ENCODE assay signal across 9 cellular contexts in the genomic region with DNA sequence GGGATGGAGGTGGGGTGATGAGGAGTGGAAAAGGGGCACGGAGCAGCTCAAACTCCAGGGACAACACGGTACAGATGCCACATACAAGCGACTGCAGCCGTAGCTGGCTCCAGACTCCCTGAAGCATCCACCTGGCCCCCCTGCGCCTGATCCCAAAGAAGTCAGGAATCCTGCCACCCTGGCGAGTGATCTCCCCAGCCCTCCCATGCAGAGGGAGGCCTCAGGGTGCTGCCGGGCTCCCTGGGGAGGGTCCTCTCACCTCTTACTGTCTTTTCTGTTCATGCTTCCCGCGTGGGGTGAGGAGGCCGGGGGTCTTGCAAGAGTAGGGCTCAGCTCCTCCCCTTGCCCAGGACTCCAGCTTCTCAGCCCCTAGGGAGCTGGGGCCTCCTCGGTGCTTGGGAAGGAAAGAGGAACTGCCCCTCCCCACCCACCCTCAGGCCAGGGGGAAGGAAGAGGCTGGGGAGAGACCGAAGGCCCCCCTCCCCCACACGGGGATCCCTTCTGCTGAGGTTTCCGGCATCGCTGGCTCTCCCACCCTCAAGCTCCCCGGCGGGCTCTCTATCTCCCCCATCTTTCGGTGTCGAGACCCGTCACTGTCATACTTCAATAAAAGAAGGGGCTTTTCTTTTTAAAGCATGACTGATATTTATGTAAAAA. TPM values are rescaled to one million over a fixed set of nuclear protein-coding genes. Genes with fewer than 3 reads are reported as not detected.
DNase-seq lines count a peak whose midpoint lies in the region; ATAC-seq lines count a peak whose summit lies in the region.
"Had no signal": no experiment of that assay in that cellular context is flagged by ENCODE, and none has a peak within 500 bp of the region (broad histone marks: within the 10 kb centered on the region; RNA-seq: fewer than 3 reads in every experiment).

Gene RASGRP4, minus strand, starts transcription at position 410 of the 657 bp plus-strand sequence. Its CDS starts 128 bp downstream, at position 282.

- no peaks in the 10 kb centered on the region for H3K36me3 Mint-ChIP-seq in activated CD4-positive, alpha-beta memory T cell treated with anti-CD3 and anti-CD28 coated beads, Interleukin-2, amount 10 ng/mL, durations not matched to agents 7 days and 5 days (ENCODE audit: low read depth)

- no peaks in the 10 kb centered on the region for H3K27me3 ChIP-seq in layer of hippocampus (ENCODE audit: control insufficient read depth, insufficient read depth, low read length)

- ATAC-seq in GM18909 (IDR thresholded peaks at IDR 0.05; ENCODE audit: poor library complexity, unreplicated experiment), result no peak

- POLR2A ChIA-PET in activated CD4-positive, alpha-beta memory T cell treated with anti-CD3 and anti-CD28 coated beads, Interleukin-2, amount 10 ng/mL, durations not matched to agents 7 days and 5 days (lab: Charles Lee), result interaction anchor here (0.9 to 6.8 kb wide), 5 partner anchors 9 to 192 kb away, joined by 3 to 35 read pairs (median 4); partner anchors contain the start of genes FAM98C, MAP4K1 and PSMD8

- DNase-seq in activated CD4-positive, alpha-beta T cell treated with anti-CD3 and anti-CD28 coated beads for 24 hours (ENCODE audit: low read depth in 2 of 2), result peak; percentile 23 to 34
- DNase-seq in activated CD4-positive, alpha-beta T cell treated with anti-CD3 and anti-CD28 coated beads for 1 hour, result no peak
- peak; percentile 61 for DNase-seq in activated CD4-positive, alpha-beta memory T cell treated with anti-CD3 and anti-CD28 coated beads, Interleukin-2, amount 10 ng/mL, durations not matched to agents 7 days and 5 days
- DNase-seq in stimulated activated naive CD4-positive, alpha-beta T cell treated with Interleukin-2 at 50 U/mL for 16 hours (lab: John Stamatoyannopoulos, UW), result peak; percentile 49
- no peak for DNase-seq in SK-N-DZ (ENCODE audit: low spot score)
- no peak for DNase-seq in cerebellar cortex (ENCODE audit: low spot score)

- CTCF ChIA-PET in activated CD4-positive, alpha-beta memory T cell treated with anti-CD3 and anti-CD28 coated beads, Interleukin-2, amount 10 ng/mL, durations not matched to agents 7 days and 5 days (lab: Charles Lee), result interaction anchor here (2.4 to 4.8 kb wide), 2 partner anchors 23 to 505 kb away, joined by 15 to 18 read pairs; partner anchors contain the start of genes FAM98C, MRPS12 and SARS2

- no peaks in the 10 kb centered on the region for H3K9me3 Mint-ChIP-seq in activated CD4-positive, alpha-beta memory T cell treated with anti-CD3 and anti-CD28 coated beads, Interleukin-2, amount 10 ng/mL, durations not matched to agents 7 days and 5 days

- H3K27me3 Mint-ChIP-seq in activated CD4-positive, alpha-beta memory T cell treated with anti-CD3 and anti-CD28 coated beads, Interleukin-2, amount 10 ng/mL, durations not matched to agents 7 days and 5 days, result no peaks in the 10 kb centered on the region

- peak within 1 kb of the TSS; percentile 78 for H3K4me3 Mint-ChIP-seq in activated CD4-positive, alpha-beta memory T cell treated with anti-CD3 and anti-CD28 coated beads, Interleukin-2, amount 10 ng/mL, durations not matched to agents 7 days and 5 days

- H3K27ac Mint-ChIP-seq in activated CD4-positive, alpha-beta memory T cell treated with anti-CD3 and anti-CD28 coated beads, Interleukin-2, amount 10 ng/mL, durations not matched to agents 7 days and 5 days, result peak within 1 kb of the TSS; percentile 88

- peak within 1 kb of the TSS; percentile 38 for H3K27ac ChIP-seq in layer of hippocampus (ENCODE audit: low read depth, low read length)

- H3K4me1 Mint-ChIP-seq in activated CD4-positive, alpha-beta memory T cell treated with anti-CD3 and anti-CD28 coated beads, Interleukin-2, amount 10 ng/mL, durations not matched to agents 7 days and 5 days, result peaks cover 39% of the 10 kb centered on the region

RNA-seq across cellular contexts. Expression of gene RASGRP4, which starts in this region (rescaled TPM):
- 10 to 100 TPM; 19.5 to 20.0 TPM for total RNA-seq in activated CD4-positive, alpha-beta memory T cell treated with anti-CD3 and anti-CD28 coated beads, Interleukin-2, amount 10 ng/mL, durations not matched to agents 7 days and 5 days
- 0.13 TPM in 1 of 2 replicates, not detected in the other for polyA plus RNA-seq in SK-N-DZ (2014; cell fraction: cytosol; rRNA removed)
- 0.43 TPM in 1 of 2 replicates, not detected in the other for polyA plus RNA-seq in SK-N-DZ (2014; cell fraction: nucleus; rRNA removed)
- total RNA-seq: endothelial cell of umbilical vein had no signal
- polyA plus RNA-seq: endothelial cell of umbilical vein had no signal

Comparison
In these comparisons a context has a peak if more than half of its experiments do, and no peak if none do; other contexts are left out.
1. DNase-seq: peak in activated CD4-positive, alpha-beta T cell treated with anti-CD3 and anti-CD28 coated beads for 24 hours (2 of 2), activated CD4-positive, alpha-beta memory T cell treated with anti-CD3 and anti-CD28 coated beads, Interleukin-2, amount 10 ng/mL, durations not matched to agents 7 days and 5 days (single experiment) and stimulated activated naive CD4-positive, alpha-beta T cell treated with Interleukin-2 at 50 U/mL for 16 hours (single experiment); none in activated CD4-positive, alpha-beta T cell treated with anti-CD3 and anti-CD28 coated beads for 1 hour (single experiment), SK-N-DZ (single experiment) and cerebellar cortex (single experiment).